Comparison of ENCODE assay signal across 14 cellular contexts in genomic region chr4:85496933-85497332, GRCh38. TPM values are rescaled to one million over a fixed set of nuclear protein-coding genes. Genes with fewer than 3 reads are reported as not detected.
DNase-seq lines count a peak whose midpoint lies in the region; ATAC-seq and TF ChIP-seq lines count a peak whose summit lies in the region.
"Had no signal": no experiment of that assay in that cellular context is flagged by ENCODE, and none has a peak within 500 bp of the region (broad histone marks: within the 10 kb centered on the region; RNA-seq: fewer than 3 reads in every experiment).

No MANE protein-coding gene starts in this region.

- no peak for TF ChIP-seq POLR2A in body of pancreas (IDR thresholded peaks at IDR 0.05)

- no peaks in the 10 kb centered on the region for H3K9me3 ChIP-seq in body of pancreas
- H3K9me3 ChIP-seq: ovary, upper lobe of right lung had no signal

- no peaks in the 10 kb centered on the region for H3K36me3 ChIP-seq in body of pancreas (replicated peaks in 1 of 2; ENCODE audit: insufficient read depth in 1 of 2, low read depth in 2 of 2)
- H3K36me3 ChIP-seq: ovary, upper lobe of right lung had no signal

- H3K27me3 Mint-ChIP-seq in IgD-negative memory B cell, result no peaks in the 10 kb centered on the region
- H3K27me3 Mint-ChIP-seq: activated CD4-positive, alpha-beta memory T cell treated with anti-CD3 and anti-CD28 coated beads, Interleukin-2, amount 10 ng/mL, durations not matched to agents 7 days and 5 days had no signal

- DNase-seq in AG20443 (ENCODE audit: low spot score) (peak; percentile 43), body of pancreas (no peak), myocyte (ENCODE audit: low read depth) (peak; percentile 85), head of caudate nucleus (no peak), epidermal melanocyte (ENCODE audit: insufficient read length, low spot score) (no peak), NCI-H1694 treated with DMSO at 0.1 percent for 48 hours (lab: John Stamatoyannopoulos, UW) (no peak)
- DNase-seq in stimulated activated CD4-positive, alpha-beta T cell treated with anti-CD3 and anti-CD28 coated beads, Interleukin-15, amount 100 ng/mL, for 24 hours, result no peak
- DNase-seq: activated CD4-positive, alpha-beta memory T cell treated with anti-CD3 and anti-CD28 coated beads, Interleukin-2, amount 10 ng/mL, durations not matched to agents 7 days and 5 days; CD8-positive, alpha-beta T cell; NCI-H2171; ovary; upper lobe of right lung had no signal

- H3K4me1 Mint-ChIP-seq in IgD-negative memory B cell, result peaks cover 47 to 64% (median 56%) of the 10 kb centered on the region in 3 donors
- H3K4me1 Mint-ChIP-seq: activated CD4-positive, alpha-beta memory T cell treated with anti-CD3 and anti-CD28 coated beads, Interleukin-2, amount 10 ng/mL, durations not matched to agents 7 days and 5 days had no signal

- ATAC-seq in body of pancreas, result no peak
- ATAC-seq: activated naive CD4-positive, alpha-beta T cell treated with anti-CD3 and anti-CD28 coated beads, Interleukin-2, amount 50 U/mL, for 72 hours; CD8-positive, alpha-beta T cell; upper lobe of right lung had no signal

- intact Hi-C loops in body of pancreas (cut with DNase I), result no loop called here
- intact Hi-C loops in head of caudate nucleus (cut with DNase I), result no loop called here

- H3K9me3 Mint-ChIP-seq in IgD-negative memory B cell, result peaks cover 0 to 4% (median 0%) of the 10 kb centered on the region in 3 donors

- H3K27ac Mint-ChIP-seq in IgD-negative memory B cell, result peak overlapping the region; percentile 48 to 97 (median 69)
- H3K27ac Mint-ChIP-seq: activated CD4-positive, alpha-beta memory T cell treated with anti-CD3 and anti-CD28 coated beads, Interleukin-2, amount 10 ng/mL, durations not matched to agents 7 days and 5 days; activated naive CD4-positive, alpha-beta T cell treated with anti-CD3 and anti-CD28 coated beads, Interleukin-2, amount 50 U/mL, for 72 hours; CD8-positive, alpha-beta T cell had no signal

- H3K27ac ChIP-seq in body of pancreas, result peak overlapping the region in 3 of 4 donors; percentile 23 to 89 (median 82)
- H3K27ac ChIP-seq: ovary, upper lobe of right lung had no signal

- H3K4me3 ChIP-seq in body of pancreas, result no peak overlapping the region
- H3K4me3 ChIP-seq: ovary, upper lobe of right lung had no signal

- peaks cover 42% of the 10 kb centered on the region for H3K4me1 ChIP-seq in body of pancreas

- no peak for TF ChIP-seq CTCF in body of pancreas (IDR thresholded peaks at IDR 0.05)

- H3K4me3 Mint-ChIP-seq in IgD-negative memory B cell, result peak overlapping the region in 2 of 4 donors; percentile 41 to 83
- H3K4me3 Mint-ChIP-seq: activated CD4-positive, alpha-beta memory T cell treated with anti-CD3 and anti-CD28 coated beads, Interleukin-2, amount 10 ng/mL, durations not matched to agents 7 days and 5 days; CD8-positive, alpha-beta T cell had no signal

- H3K27me3 ChIP-seq in body of pancreas, result no peaks in the 10 kb centered on the region
- H3K27me3 ChIP-seq: ovary, upper lobe of right lung had no signal

- peaks cover 6% of the 10 kb centered on the region for H3K36me3 Mint-ChIP-seq in IgD-negative memory B cell
- H3K36me3 Mint-ChIP-seq: activated naive CD4-positive, alpha-beta T cell treated with anti-CD3 and anti-CD28 coated beads, Interleukin-2, amount 50 U/mL, for 72 hours; CD8-positive, alpha-beta T cell had no signal

- 23 to 24% methylated on average over 4 of the region's 4 CpGs for WGBS in body of pancreas, 2 donors

RNA-seq across cellular contexts. Expression of gene ARHGAP24, which starts 22.0 kb away (rescaled TPM):
- 93.4 TPM for polyA plus RNA-seq in IgD-negative memory B cell
- total RNA-seq in body of pancreas, result 100 to 1,000 TPM in 1 of 2 donors, 10 to 100 TPM in 1; 43.3 to 113 TPM
- 58.1 and 62.4 TPM in 2 replicates for total RNA-seq in myocyte
- 19.4 TPM for polyA plus RNA-seq in myocyte (2012)
- total RNA-seq: activated CD4-positive, alpha-beta memory T cell treated with anti-CD3 and anti-CD28 coated beads, Interleukin-2, amount 10 ng/mL, durations not matched to agents 7 days and 5 days; activated naive CD4-positive, alpha-beta T cell treated with anti-CD3 and anti-CD28 coated beads, Interleukin-2, amount 50 U/mL, for 72 hours had no signal

Comparison
In these comparisons a context has a peak if more than half of its experiments do, and no peak if none do; other contexts are left out.
1. DNase-seq: peak in AG20443 (single experiment) and myocyte (single experiment); none in body of pancreas (0 of 4), head of caudate nucleus (0 of 42), stimulated activated CD4-positive, alpha-beta T cell treated with anti-CD3 and anti-CD28 coated beads, Interleukin-15, amount 100 ng/mL, for 24 hours (single experiment), epidermal melanocyte (single experiment) and NCI-H1694 treated with DMSO at 0.1 percent for 48 hours (single experiment).